In genomic region chr11:67317365-67318238, GRCh38 we compare ENCODE assay signal across 8 cellular contexts.
DNase-seq lines count a peak whose midpoint lies in the region; TF ChIP-seq lines count a peak whose summit lies in the region.

No MANE protein-coding gene starts in this region.

- DNase-seq in GM03348 (ENCODE audit: low spot score) (peak; percentile 98), HCEC 1CT (peak; percentile 86), MM.1S (peak; percentile 98), SHP77 treated with DMSO at 0.1 percent for 48 hours (lab: John Stamatoyannopoulos, UW) (peak; percentile 95), foreskin melanocyte (peak; percentile 89), stromal cell of bone marrow (ENCODE audit: low read depth) (peak; percentile 86)
- DNase-seq in activated gamma-delta T cell treated with anti-CD3 and anti-CD28 coated beads, Interleukin-2, amount 50 U/mL, for 16 hours (ENCODE audit: low read depth): peak; percentile 98

- H3K4me2 ChIP-seq in MM.1S (ENCODE audit: low read depth, low read length): peak overlapping the region; percentile 92

- peak overlapping the region; percentile 76 for H3K9ac ChIP-seq in MM.1S (ENCODE audit: low read length)

- H3K9me3 ChIP-seq in MM.1S (replicated peaks; ENCODE audit: insufficient read depth, low read length) (no peaks in the 10 kb centered on the region), neuron (ENCODE audit: low read length) (no peaks in the 10 kb centered on the region)

- H3K36me3 ChIP-seq in MM.1S (replicated peaks; ENCODE audit: insufficient read depth, low read length) (no peaks in the 10 kb centered on the region), neuron (ENCODE audit: insufficient read depth, low read length) (no peaks in the 10 kb centered on the region)

- H3K4me3 ChIP-seq in MM.1S (ENCODE audit: low read length): peak overlapping the region; percentile 98
- H3K4me3 ChIP-seq in neuron (ENCODE audit: low read length): peak overlapping the region; percentile 82

- H2AFZ ChIP-seq in MM.1S (ENCODE audit: low read length): peak overlapping the region; percentile 99
- peak overlapping the region; percentile 98 for H2AFZ ChIP-seq in neuron (ENCODE audit: low read depth, low read length)

- peaks cover 13% of the 10 kb centered on the region for H3F3A ChIP-seq in MM.1S (ENCODE audit: insufficient read depth, low read length)

- no peaks in the 10 kb centered on the region for H3K9me2 ChIP-seq in MM.1S (replicated peaks; ENCODE audit: insufficient read depth, low read length)

- H3K27me3 ChIP-seq in MM.1S (replicated peaks; ENCODE audit: insufficient read depth, low read length): no peaks in the 10 kb centered on the region
- no peaks in the 10 kb centered on the region for H3K27me3 ChIP-seq in neuron (ENCODE audit: insufficient read depth, low read length)

- no peaks in the 10 kb centered on the region for H4K20me1 ChIP-seq in MM.1S (ENCODE audit: insufficient read depth, low read length)

- H3K4me1 ChIP-seq in MM.1S (ENCODE audit: low read length) (peaks cover 11% of the 10 kb centered on the region; the same call in 1 of the 2 replicates), neuron (ENCODE audit: insufficient read depth, low read length) (peaks cover 8% of the 10 kb centered on the region)

- TF ChIP-seq CTCF in MM.1S (IDR thresholded peaks at IDR 0.05; ENCODE audit: low read length): peak; percentile 87

- no peaks in the 10 kb centered on the region for H3K79me2 ChIP-seq in MM.1S (ENCODE audit: low read length)

- H3K27ac ChIP-seq in MM.1S (ENCODE audit: low read length): peak overlapping the region; percentile 72; the same call in 1 of the 2 replicates

Comparison
In these comparisons a context has a peak if more than half of its experiments do, and no peak if none do; other contexts are left out.
1. Peak in every context shown above with its lines: DNase-seq, H3K4me3 ChIP-seq and H3K27ac ChIP-seq.